In genomic region chr2:225008935-225009334, GRCh38 we compare ENCODE assay signal across 9 cellular contexts. TPM values are rescaled to one million over a fixed set of nuclear protein-coding genes. Genes with fewer than 3 reads are reported as not detected.
DNase-seq lines count a peak whose midpoint lies in the region; ATAC-seq, FAIRE-seq and TF ChIP-seq lines count a peak whose summit lies in the region.
"Had no signal": no experiment of that assay in that cellular context is flagged by ENCODE, and none has a peak within 500 bp of the region (broad histone marks: within the 10 kb centered on the region; RNA-seq: fewer than 3 reads in every experiment).

No MANE protein-coding gene starts in this region.

- no peaks in the 10 kb centered on the region for H3K36me3 ChIP-seq in neuronal stem cell (replicated peaks in 1 of 2; ENCODE audit: control insufficient read depth in 2 of 2, insufficient read depth in 2 of 2, low read length in 2 of 2)

- no CpG with 5 or more reads among the region's 5 CpGs for WGBS in neuronal stem cell (ENCODE audit: extremely low coverage in 2 of 2, insufficient read length in 2 of 2, insufficient replicate concordance in 1 of 2), 2 donors

- no peak overlapping the region for H3K23ac ChIP-seq in neuronal stem cell (ENCODE audit: low read depth, low read length, poor library complexity)

- no peak overlapping the region for H3K4me3 Mint-ChIP-seq in activated naive CD8-positive, alpha-beta T cell
- no peak overlapping the region for H3K4me3 Mint-ChIP-seq in naive B cell
- H3K4me3 Mint-ChIP-seq: CD4-positive, CD25-positive, alpha-beta regulatory T cell had no signal

- peak; percentile 24 for ATAC-seq in HG02870 (IDR thresholded peaks at IDR 0.05; ENCODE audit: unreplicated experiment)
- peak; percentile 28 to 37 for ATAC-seq in naive B cell (ENCODE audit: low read depth in 2 of 2)

- H4K91ac ChIP-seq in neuronal stem cell (ENCODE audit: low read depth, low read length, poor library complexity) = no peak overlapping the region

- peaks cover 16% of the 10 kb centered on the region for H3K36me3 Mint-ChIP-seq in activated naive CD8-positive, alpha-beta T cell
- peaks cover 0 to 4% of the 10 kb centered on the region in 2 donors for H3K36me3 Mint-ChIP-seq in naive B cell

- no peak overlapping the region for H3K4me2 ChIP-seq in neuronal stem cell (ENCODE audit: insufficient read depth, low read length, poor library complexity, severe bottlenecking)

- no peak overlapping the region for H2BK5ac ChIP-seq in neuronal stem cell (ENCODE audit: low read length)

- TF ChIP-seq POLR2A in GM12891 (IDR thresholded peaks at IDR 0.05; ENCODE audit: low read depth, low read length) = no peak

- H3K18ac ChIP-seq in neuronal stem cell (ENCODE audit: low read length) = no peak overlapping the region

- no peak overlapping the region for H2BK120ac ChIP-seq in neuronal stem cell (ENCODE audit: low read depth, low read length)

- no peaks in the 10 kb centered on the region for H3K27me3 ChIP-seq in neuronal stem cell (ENCODE audit: control insufficient read depth in 3 of 3, insufficient read depth in 3 of 3, low read depth in 1 of 3, low read length in 3 of 3)

- H3K14ac ChIP-seq in neuronal stem cell (ENCODE audit: low read length) = no peak overlapping the region

- H3K9ac ChIP-seq in neuronal stem cell (ENCODE audit: low read depth, low read length, poor library complexity) = no peak overlapping the region

- H2AK5ac ChIP-seq in neuronal stem cell (ENCODE audit: low read depth, low read length) = no peak overlapping the region

- no peak overlapping the region for H2BK12ac ChIP-seq in neuronal stem cell (ENCODE audit: low read length)

- FAIRE-seq in GM12891 (lab: Jason Lieb, UNC) = no peak

- H3K27ac ChIP-seq in neuronal stem cell (replicated peaks; ENCODE audit: low read length) = no peak overlapping the region

- H4K8ac ChIP-seq in neuronal stem cell (ENCODE audit: low read depth, low read length) = no peak overlapping the region

- no peaks in the 10 kb centered on the region for H3K27me3 Mint-ChIP-seq in activated naive CD8-positive, alpha-beta T cell
- no peaks in the 10 kb centered on the region for H3K27me3 Mint-ChIP-seq in naive B cell
- H3K27me3 Mint-ChIP-seq: CD4-positive, CD25-positive, alpha-beta regulatory T cell had no signal

- no peaks in the 10 kb centered on the region for H3K9me3 Mint-ChIP-seq in activated naive CD8-positive, alpha-beta T cell (ENCODE audit: low read depth)
- no peaks in the 10 kb centered on the region for H3K9me3 Mint-ChIP-seq in naive B cell
- H3K9me3 Mint-ChIP-seq: CD4-positive, CD25-positive, alpha-beta regulatory T cell had no signal

- no peaks in the 10 kb centered on the region for H3K79me1 ChIP-seq in neuronal stem cell (ENCODE audit: low read depth, low read length)

- H3K9me3 ChIP-seq in neuronal stem cell (replicated peaks in 1 of 2; ENCODE audit: control insufficient read depth in 2 of 2, insufficient read depth in 1 of 2, low read depth in 1 of 2, low read length in 2 of 2) = no peaks in the 10 kb centered on the region

- peak; percentile 12 for DNase-seq in NCI-H146 (lab: John Stamatoyannopoulos, UW)
- DNase-seq in NCI-H146 treated with DMSO at 0.1 percent for 48 hours (lab: John Stamatoyannopoulos, UW; ENCODE audit: unreplicated experiment) = no peak
- DNase-seq in naive B cell = no peak
- no peak for DNase-seq in neuronal stem cell (ENCODE audit: low spot score)
- DNase-seq in inferior parietal cortex (ENCODE audit: extremely low spot score) = no peak
- DNase-seq in GM12891 (ENCODE audit: insufficient read length, low spot score) = no peak

- H3K4me1 ChIP-seq in neuronal stem cell (ENCODE audit: control insufficient read depth in 2 of 2, insufficient read depth in 1 of 2, low read depth in 1 of 2, low read length in 2 of 2) = peaks cover 0 to 9% of the 10 kb centered on the region in 2 donors

- peaks cover 96% of the 10 kb centered on the region for H3K4me1 Mint-ChIP-seq in activated naive CD8-positive, alpha-beta T cell (ENCODE audit: low read depth)
- peaks cover 43 to 51% (median 46%) of the 10 kb centered on the region in 3 donors for H3K4me1 Mint-ChIP-seq in naive B cell

- no peak overlapping the region for H2AFZ ChIP-seq in neuronal stem cell (ENCODE audit: low read length)

- no peak overlapping the region for H3K4ac ChIP-seq in neuronal stem cell (ENCODE audit: low read length)

- H3K27ac Mint-ChIP-seq in activated naive CD8-positive, alpha-beta T cell = peak overlapping the region; percentile 91
- H3K27ac Mint-ChIP-seq in naive B cell = peak overlapping the region in 4 of 6 donors; percentile 4 to 85 (median 72)

- no peak overlapping the region for H2BK15ac ChIP-seq in neuronal stem cell (ENCODE audit: low read length)

- no peak overlapping the region for H3K4me3 ChIP-seq in neuronal stem cell (ENCODE audit: low read length in 2 of 2)

TF ChIP-seq in GM12891, 5 proteins besides CTCF, POLR2A, EP300 and RAD21:
- TF ChIP-seq POLR2AphosphoS5 (IDR thresholded peaks at IDR 0.05; ENCODE audit: low read depth, low read length) (no peak), POU2F2 (IDR thresholded peaks at IDR 0.05; ENCODE audit: low read depth, low read length) (no peak), SPI1 (IDR thresholded peaks at IDR 0.05; ENCODE audit: low read depth, low read length) (no peak), PAX5 (IDR thresholded peaks at IDR 0.05; ENCODE audit: insufficient read depth, low read length, severe bottlenecking) (no peak), TAF1 (IDR thresholded peaks at IDR 0.05; ENCODE audit: low read depth, low read length) (no peak)

RNA-seq across cellular contexts. Expression of gene DOCK10, which starts 33.3 kb away (rescaled TPM):
- 10 to 100 TPM; 18.4 to 29.9 (median 21.6) TPM for polyA plus RNA-seq in naive B cell (ENCODE audit: low read depth in 6 of 6)
- polyA plus RNA-seq in neuronal stem cell (2013, experiment 1 of 2) = 0.84 TPM
- 0.79 TPM for polyA plus RNA-seq in neuronal stem cell (2013, experiment 2 of 2)
- 43.7 TPM for polyA plus RNA-seq in GM12891 (2012; ENCODE audit: low read depth, missing spikeins)
